In the genomic region with DNA sequence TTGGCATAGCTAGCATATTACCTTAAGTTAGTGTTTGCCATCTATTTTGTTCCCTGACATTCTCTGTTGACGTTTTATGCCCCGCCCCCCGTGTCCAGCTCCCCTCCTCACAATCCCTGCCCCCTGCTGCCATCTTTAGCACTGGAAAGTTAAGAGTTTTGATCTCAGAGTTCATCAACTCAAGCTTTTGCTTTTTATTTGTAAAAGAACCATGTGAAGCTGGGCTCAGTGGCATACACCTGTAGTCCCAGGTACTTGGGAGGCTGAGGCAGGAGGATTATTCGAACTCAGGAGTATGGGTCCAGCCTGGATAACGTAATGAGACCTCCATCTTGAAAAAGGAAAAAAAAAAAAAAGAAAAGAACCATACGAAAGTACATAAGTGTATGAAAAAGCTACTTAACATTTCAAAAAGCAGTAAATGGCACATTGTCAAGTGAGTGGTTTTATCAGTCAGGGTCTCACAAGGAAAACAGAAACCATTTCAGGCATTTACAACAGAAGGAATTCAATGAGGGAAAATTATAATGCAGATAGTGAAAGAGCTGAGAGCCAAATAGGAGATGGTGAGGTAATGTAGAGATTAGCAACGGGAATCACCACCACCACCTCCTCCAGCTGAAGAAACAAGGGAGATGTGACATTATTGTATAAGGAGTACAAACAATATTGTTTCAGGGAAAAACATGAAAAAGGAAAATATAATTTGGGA, we compare ENCODE assay signal across 1 cellular context.
TF ChIP-seq lines count a peak whose summit lies in the region.

No MANE protein-coding gene starts in this region.

TF ChIP-seq in HEK293, 187 proteins besides CTCF, POLR2A, EP300 and RAD21 (continued from another document):
- TF ChIP-seq, protein P1, sequence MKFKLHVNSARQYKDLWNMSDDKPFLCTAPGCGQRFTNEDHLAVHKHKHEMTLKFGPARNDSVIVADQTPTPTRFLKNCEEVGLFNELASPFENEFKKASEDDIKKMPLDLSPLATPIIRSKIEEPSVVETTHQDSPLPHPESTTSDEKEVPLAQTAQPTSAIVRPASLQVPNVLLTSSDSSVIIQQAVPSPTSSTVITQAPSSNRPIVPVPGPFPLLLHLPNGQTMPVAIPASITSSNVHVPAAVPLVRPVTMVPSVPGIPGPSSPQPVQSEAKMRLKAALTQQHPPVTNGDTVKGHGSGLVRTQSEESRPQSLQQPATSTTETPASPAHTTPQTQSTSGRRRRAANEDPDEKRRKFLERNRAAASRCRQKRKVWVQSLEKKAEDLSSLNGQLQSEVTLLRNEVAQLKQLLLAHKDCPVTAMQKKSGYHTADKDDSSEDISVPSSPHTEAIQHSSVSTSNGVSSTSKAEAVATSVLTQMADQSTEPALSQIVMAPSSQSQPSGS (tag by site-specific recombination; IDR thresholded peaks at IDR 0.05; ENCODE audit: low read depth), result 0 out of 2 replicates have a peak, but pooled peaks have one; percentile 36
